ENCODE assay signal across 2 cellular contexts in the genomic region with DNA sequence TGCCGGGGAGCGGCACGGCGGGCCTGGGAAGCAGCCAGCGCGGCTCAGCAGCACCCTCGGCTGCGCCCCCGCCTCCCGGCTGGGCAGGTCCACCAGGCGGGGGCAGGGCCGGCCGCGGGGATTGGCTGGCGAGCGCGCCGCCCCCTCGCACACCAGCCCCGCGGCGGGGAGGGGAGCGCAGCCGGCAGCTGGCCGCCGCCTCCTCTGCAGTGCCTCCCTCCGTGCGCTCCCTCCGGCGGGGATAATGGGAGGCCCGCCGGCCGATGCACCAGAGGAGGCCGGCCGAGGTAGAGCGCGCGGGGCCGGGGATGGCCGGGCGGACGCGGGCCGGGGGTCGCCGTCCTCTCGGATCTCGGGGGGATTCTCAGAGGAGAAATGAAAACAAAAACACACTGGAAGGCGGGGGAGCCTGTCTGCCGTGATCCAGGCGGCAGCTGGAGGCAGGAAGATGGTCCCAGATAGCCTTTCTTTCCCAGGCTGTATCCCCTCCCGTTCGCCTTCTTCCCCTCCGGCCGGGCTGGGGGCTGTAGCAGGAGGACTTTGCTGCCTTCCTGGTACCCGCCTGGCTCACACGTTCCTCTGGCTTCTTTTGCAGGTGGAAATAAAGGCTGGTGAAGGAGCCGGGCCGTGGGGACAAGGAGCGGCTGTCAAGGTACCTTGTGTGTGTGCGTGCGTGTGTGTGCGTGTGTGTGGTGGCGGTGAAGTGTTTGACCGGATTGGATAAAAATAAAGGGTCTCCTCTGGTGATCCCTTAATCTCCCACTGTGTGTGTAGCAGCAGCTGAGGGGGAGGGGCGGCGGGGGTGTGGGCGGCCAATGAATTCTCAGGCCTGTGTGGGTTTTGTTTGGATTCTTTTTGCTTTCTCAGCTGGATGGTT.
TF ChIP-seq lines count a peak whose summit lies in the region.

No MANE protein-coding gene starts in this region.

TF ChIP-seq in HEK293, 187 proteins besides CTCF, POLR2A, EP300 and RAD21 (continued from another document and continues in another):
- peak; percentile 89 for TF ChIP-seq ZFHX2 (tag by site-specific recombination; conservative IDR thresholded peaks at IDR 0.05)
- TF ChIP-seq HOXC10 (CRISPR knock-in tag; IDR thresholded peaks at IDR 0.05) = 0 out of 2 replicates have a peak, but pooled peaks have one; percentile 77
- no peak for TF ChIP-seq ZNF121 (tag by site-specific recombination; IDR thresholded peaks at IDR 0.05)
- peak; percentile 50; the same call in 1 of the 2 replicates for TF ChIP-seq GLIS2 (tag by site-specific recombination; IDR thresholded peaks at IDR 0.05)
- TF ChIP-seq ZNF148 (tag by site-specific recombination; IDR thresholded peaks at IDR 0.05; ENCODE audit: borderline replicate concordance) = no peak
- TF ChIP-seq ZNF19 (tag by site-specific recombination; IDR thresholded peaks at IDR 0.05; ENCODE audit: low read depth) = no peak
- TF ChIP-seq ZNF175 (tag by site-specific recombination; IDR thresholded peaks at IDR 0.05) = no peak
- peak; percentile 38; the same call in 1 of the 2 replicates for TF ChIP-seq IKZF3 (tag by site-specific recombination; IDR thresholded peaks at IDR 0.05)
- TF ChIP-seq ZNF624 (tag by site-specific recombination; IDR thresholded peaks at IDR 0.05) = no peak
- TF ChIP-seq KLF16 (tag by site-specific recombination; IDR thresholded peaks at IDR 0.05) = no peak
- peak; percentile 90 for TF ChIP-seq ZBTB48 (tag by site-specific recombination; IDR thresholded peaks at IDR 0.05)
- 0 out of 2 replicates have a peak, but pooled peaks have one; percentile 38 for TF ChIP-seq MZF1 (tag by site-specific recombination; IDR thresholded peaks at IDR 0.05; ENCODE audit: borderline replicate concordance)
- TF ChIP-seq ZNF660 (tag by site-specific recombination; IDR thresholded peaks at IDR 0.05) = 0 out of 2 replicates have a peak, but pooled peaks have one; percentile 18
- peak; percentile 94 for TF ChIP-seq KLF10 (tag by site-specific recombination; IDR thresholded peaks at IDR 0.05)
- 0 out of 2 replicates have a peak, but pooled peaks have one; percentile 27 for TF ChIP-seq PATZ1 (tag by site-specific recombination; IDR thresholded peaks at IDR 0.05)
- TF ChIP-seq PBX3 (CRISPR knock-in tag; IDR thresholded peaks at IDR 0.05) = peak; percentile 82; the same call in 1 of the 2 replicates
- no peak for TF ChIP-seq ZNF362 (tag by site-specific recombination; IDR thresholded peaks at IDR 0.05)
- TF ChIP-seq ZSCAN4 (tag by site-specific recombination; IDR thresholded peaks at IDR 0.05) = peak; percentile 77
- peak; percentile 35; the same call in 1 of the 2 replicates for TF ChIP-seq ZNF366 (tag by site-specific recombination; conservative IDR thresholded peaks at IDR 0.05)
- TF ChIP-seq ZBTB17 (tag by site-specific recombination; IDR thresholded peaks at IDR 0.05) = peak; percentile 70; the same call in 1 of the 2 replicates

TF ChIP-seq in K562, 482 proteins besides CTCF, POLR2A, EP300 and RAD21 (continued from another document and continues in another):
- peak in 1 of 2 experiments; percentile 27 for TF ChIP-seq E2F6 (IDR thresholded peaks at IDR 0.05; ENCODE audit: borderline replicate concordance in 1 of 2, extremely low read depth in 1 of 2, insufficient read depth in 1 of 2, insufficient read length in 1 of 2, low read depth in 1 of 2, low read length in 1 of 2, poor library complexity in 1 of 2, severe bottlenecking in 1 of 2)
- TF ChIP-seq ZC3H11A (IDR thresholded peaks at IDR 0.05; ENCODE audit: low read depth, low read length) = no peak
- peak; percentile 85 for TF ChIP-seq TFAP4 (CRISPR knock-in tag; IDR thresholded peaks at IDR 0.05; ENCODE audit: borderline replicate concordance)
- TF ChIP-seq HNRNPLL (IDR thresholded peaks at IDR 0.05; ENCODE audit: low read depth, low read length, poor library complexity, severe bottlenecking) = peak; percentile 45
- TF ChIP-seq ZBTB9 (CRISPR knock-in tag; IDR thresholded peaks at IDR 0.05) = 0 out of 2 replicates have a peak, but pooled peaks have one; percentile 45
- TF ChIP-seq NONO (IDR thresholded peaks at IDR 0.05; ENCODE audit: low read depth in 2 of 2, low read length in 1 of 2) = peak in 1 of 2 experiments; percentile 78; a peak in 1 of 4 replicates
- peak; percentile 83 for TF ChIP-seq RREB1 (CRISPR knock-in tag; IDR thresholded peaks at IDR 0.05)
- TF ChIP-seq RBM22 (IDR thresholded peaks at IDR 0.05; ENCODE audit: low read depth, low read length, poor library complexity, severe bottlenecking) = no peak
- TF ChIP-seq EGR1 (conservative IDR thresholded peaks at IDR 0.05) = peak; percentile 74
- peak in 1 of 2 experiments; percentile 75; a peak in 2 of 4 replicates for TF ChIP-seq HDAC1 (IDR thresholded peaks at IDR 0.05)
- TF ChIP-seq, protein P1, sequence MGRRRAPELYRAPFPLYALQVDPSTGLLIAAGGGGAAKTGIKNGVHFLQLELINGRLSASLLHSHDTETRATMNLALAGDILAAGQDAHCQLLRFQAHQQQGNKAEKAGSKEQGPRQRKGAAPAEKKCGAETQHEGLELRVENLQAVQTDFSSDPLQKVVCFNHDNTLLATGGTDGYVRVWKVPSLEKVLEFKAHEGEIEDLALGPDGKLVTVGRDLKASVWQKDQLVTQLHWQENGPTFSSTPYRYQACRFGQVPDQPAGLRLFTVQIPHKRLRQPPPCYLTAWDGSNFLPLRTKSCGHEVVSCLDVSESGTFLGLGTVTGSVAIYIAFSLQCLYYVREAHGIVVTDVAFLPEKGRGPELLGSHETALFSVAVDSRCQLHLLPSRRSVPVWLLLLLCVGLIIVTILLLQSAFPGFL (CRISPR knock-in tag; IDR thresholded peaks at IDR 0.05) = no peak
- TF ChIP-seq BCOR (IDR thresholded peaks at IDR 0.05) = 0 out of 2 replicates have a peak, but pooled peaks have one; percentile 29
- TF ChIP-seq HDAC8 (tag; IDR thresholded peaks at IDR 0.05) = no peak
- TF ChIP-seq VEZF1 (CRISPR knock-in tag; IDR thresholded peaks at IDR 0.05) = peak; percentile 92
- TF ChIP-seq CBFA2T2 (conservative IDR thresholded peaks at IDR 0.05) = no peak
- peak in 1 of 2 experiments; percentile 57; a peak in 3 of 4 replicates for TF ChIP-seq NRF1 (conservative IDR thresholded peaks at IDR 0.05 in 1 of 2, IDR thresholded peaks at IDR 0.05 in 1 of 2)
- no peak for TF ChIP-seq MTA1 (IDR thresholded peaks at IDR 0.05; ENCODE audit: borderline replicate concordance)
- TF ChIP-seq ZBTB12 (CRISPR knock-in tag; IDR thresholded peaks at IDR 0.05) = no peak
- TF ChIP-seq SIN3B (IDR thresholded peaks at IDR 0.05; ENCODE audit: low read depth) = peak; percentile 57; the same call in 1 of the 2 replicates
- TF ChIP-seq RB1 (IDR thresholded peaks at IDR 0.05; ENCODE audit: low read depth) = peak; percentile 83; the same call in 1 of the 2 replicates
- TF ChIP-seq SMC3 (conservative IDR thresholded peaks at IDR 0.05; ENCODE audit: insufficient read depth, low read depth, low read length) = 0 out of 2 replicates have a peak, but pooled peaks have one; percentile 15
- TF ChIP-seq RBFOX2 (IDR thresholded peaks at IDR 0.05; ENCODE audit: low read depth, low read length) = peak; percentile 77
